In genomic region chr16:54361813-54362212, GRCh38 we compare ENCODE assay signal across 21 cellular contexts.
DNase-seq lines count a peak whose midpoint lies in the region; ATAC-seq and TF ChIP-seq lines count a peak whose summit lies in the region.
"Had no signal": no experiment of that assay in that cellular context is flagged by ENCODE, and none has a peak within 500 bp of the region (broad histone marks: within the 10 kb centered on the region; RNA-seq: fewer than 3 reads in every experiment).

No MANE protein-coding gene starts in this region.

- RAD21 ChIA-PET in HCT116 (lab: Charles Lee; ENCODE audit: low non-redundant PET in 1 of 2, low total read pairs in 2 of 2, uncharacterized antibody in 2 of 2, unreplicated experiment in 2 of 2), result no interaction called here

- TF ChIP-seq EP300 in sigmoid colon (IDR thresholded peaks at IDR 0.05), result no peak

- no peak overlapping the region for H3K4me3 ChIP-seq in A673 (ENCODE audit: low read depth, low read length, poor library complexity, severe bottlenecking)
- no peak overlapping the region for H3K4me3 ChIP-seq in HCT116 (replicated peaks in 1 of 2; ENCODE audit: low read depth in 1 of 2, low read length in 2 of 2)
- H3K4me3 ChIP-seq in WERI-Rb-1 (ENCODE audit: low read depth, low read length), result peak overlapping the region; percentile 28
- no peak overlapping the region for H3K4me3 ChIP-seq in tibial artery
- no peak overlapping the region for H3K4me3 ChIP-seq in sigmoid colon
- H3K4me3 ChIP-seq: thoracic aorta had no signal

- TF ChIP-seq CTCF in A673 (conservative IDR thresholded peaks at IDR 0.05; ENCODE audit: low read depth, low read length), result 0 out of 2 replicates have a peak, but pooled peaks have one; percentile 20
- peak in 2 of 3 experiments; percentile 19 to 25; a peak in 2 of 6 replicates for TF ChIP-seq CTCF in HCT116 (IDR thresholded peaks at IDR 0.05 in 2 of 3, conservative IDR thresholded peaks at IDR 0.05 in 1 of 3; ENCODE audit: borderline replicate concordance in 1 of 3, insufficient read depth in 1 of 3, low read depth in 2 of 3, low read length in 2 of 3)
- TF ChIP-seq CTCF in WERI-Rb-1 (IDR thresholded peaks at IDR 0.05; ENCODE audit: low read depth, low read length), result 0 out of 2 replicates have a peak, but pooled peaks have one; percentile 20
- TF ChIP-seq CTCF in tibial artery (IDR thresholded peaks at IDR 0.05), result no peak
- TF ChIP-seq CTCF in sigmoid colon (IDR thresholded peaks at IDR 0.05), result no peak

- DNase-seq in A673 (ENCODE audit: low spot score) (peak; percentile 10), HCT116 (ENCODE audit: low read depth, low spot score) (no peak), WERI-Rb-1 (no peak), iPS-NIHi11 (ENCODE audit: low spot score) (peak; percentile 55), tibial artery (no peak), sigmoid colon (no peak)
- DNase-seq in activated CD4-positive, alpha-beta memory T cell treated with anti-CD3 and anti-CD28 coated beads for 36 hours, result no peak
- DNase-seq: activated CD8-positive, alpha-beta T cell treated with anti-CD3 and anti-CD28 coated beads, Interleukin-2, amount 10 ng/mL, durations not matched to agents 7 days and 5 days; activated gamma-delta T cell treated with Interleukin-2 at 50 U/mL for 16 hours; CD8-positive, alpha-beta T cell; dermis blood vessel endothelial cell; IMR-90; NCI-H146; NCI-H748 treated with DMSO at 0.1 percent for 48 hours; stimulated activated CD4-positive, alpha-beta T cell treated with anti-CD3 and anti-CD28 coated beads, Interleukin-4, amount 100 ng/mL, for 24 hours; stimulated activated naive CD4-positive, alpha-beta T cell treated with Interleukin-2 at 50 U/mL for 16 hours; T1000 had no signal

- no peak overlapping the region for H3K27ac Mint-ChIP-seq in activated CD4-positive, alpha-beta memory T cell treated with anti-CD3 and anti-CD28 coated beads for 36 hours
- H3K27ac Mint-ChIP-seq: activated CD8-positive, alpha-beta T cell treated with anti-CD3 and anti-CD28 coated beads, Interleukin-2, amount 10 ng/mL, durations not matched to agents 7 days and 5 days; CD8-positive, alpha-beta T cell had no signal

- no peak overlapping the region for H3K4me2 ChIP-seq in HCT116 (ENCODE audit: low read length)

- 53 to 62% methylated on average over 7 of the region's 7 CpGs for WGBS in sigmoid colon, 2 donors

- H3K9ac ChIP-seq in HCT116 (ENCODE audit: low read length), result no peak overlapping the region

- TF ChIP-seq RAD21 in HCT116 (IDR thresholded peaks at IDR 0.05; ENCODE audit: low read depth), result no peak

- H3K4me1 ChIP-seq in A673 (ENCODE audit: insufficient read depth, low read length, poor library complexity, severe bottlenecking), result peaks cover 6% of the 10 kb centered on the region
- H3K4me1 ChIP-seq in HCT116 (ENCODE audit: control insufficient read depth in 1 of 2, insufficient read depth in 2 of 2, low read length in 2 of 2), result no peaks in the 10 kb centered on the region
- no peaks in the 10 kb centered on the region for H3K4me1 ChIP-seq in tibial artery
- no peaks in the 10 kb centered on the region for H3K4me1 ChIP-seq in sigmoid colon

- H3K9me3 ChIP-seq in A673 (ENCODE audit: low read depth, low read length, poor library complexity, severe bottlenecking) (no peaks in the 10 kb centered on the region), HCT116 (ENCODE audit: control insufficient read depth in 1 of 2, insufficient read depth in 1 of 2, low read depth in 1 of 2, low read length in 2 of 2) (no peaks in the 10 kb centered on the region), WERI-Rb-1 (ENCODE audit: severe bottlenecking) (no peaks in the 10 kb centered on the region), tibial artery (no peaks in the 10 kb centered on the region), sigmoid colon (no peaks in the 10 kb centered on the region)
- H3K9me3 ChIP-seq: neutrophil, thoracic aorta had no signal

- no peaks in the 10 kb centered on the region for H3K36me3 ChIP-seq in A673 (ENCODE audit: insufficient read depth, low read length, poor library complexity, severe bottlenecking)
- no peaks in the 10 kb centered on the region for H3K36me3 ChIP-seq in HCT116 (ENCODE audit: control insufficient read depth in 1 of 2, insufficient read depth in 2 of 2, low read length in 2 of 2)
- no peaks in the 10 kb centered on the region for H3K36me3 ChIP-seq in WERI-Rb-1
- no peaks in the 10 kb centered on the region for H3K36me3 ChIP-seq in tibial artery
- no peaks in the 10 kb centered on the region for H3K36me3 ChIP-seq in sigmoid colon
- H3K36me3 ChIP-seq: neutrophil, thoracic aorta had no signal

- no peak overlapping the region for H2AFZ ChIP-seq in HCT116 (ENCODE audit: low read depth, low read length, poor library complexity, severe bottlenecking)

- H3K27ac ChIP-seq in A673 (ENCODE audit: low read depth, low read length, poor library complexity, severe bottlenecking), result no peak overlapping the region
- H3K27ac ChIP-seq in HCT116 (ENCODE audit: low read depth, low read length), result no peak overlapping the region
- peak overlapping the region; percentile 64 for H3K27ac ChIP-seq in WERI-Rb-1
- H3K27ac ChIP-seq in tibial artery, result no peak overlapping the region
- H3K27ac ChIP-seq in sigmoid colon, result no peak overlapping the region
- H3K27ac ChIP-seq: neutrophil, thoracic aorta had no signal

- ATAC-seq in HCT116, result peak; percentile 67
- ATAC-seq in HG02571 (IDR thresholded peaks at IDR 0.05; ENCODE audit: unreplicated experiment), result no peak
- ATAC-seq: activated CD4-positive, CD25-positive, alpha-beta regulatory T cell treated with anti-CD3 and anti-CD28 coated beads, Interleukin-2, amount 50 U/mL, for 24 hours; activated CD8-positive, alpha-beta T cell treated with anti-CD3 and anti-CD28 coated beads, Interleukin-2, amount 10 ng/mL, durations not matched to agents 7 days and 5 days; CD8-positive, alpha-beta T cell had no signal

- no peaks in the 10 kb centered on the region for H3K4me1 Mint-ChIP-seq in activated CD4-positive, alpha-beta memory T cell treated with anti-CD3 and anti-CD28 coated beads for 36 hours (ENCODE audit: low read depth)

- POLR2A ChIA-PET in A673 (lab: Charles Lee; ENCODE audit: low non-redundant PET) (interaction anchor here (0.5 kb wide), 1 partner anchor 113 kb away, joined by 5 read pairs; no protein-coding TSS in a partner anchor), HCT116 (lab: Charles Lee) (interaction anchor here (1.1 kb wide), 1 partner anchor 466 kb away, joined by 3 read pairs; no protein-coding TSS in a partner anchor)
- POLR2A ChIA-PET in activated CD4-positive, alpha-beta memory T cell treated with anti-CD3 and anti-CD28 coated beads for 36 hours (lab: Charles Lee), result no interaction called here

- CTCF ChIA-PET in A673 (lab: Charles Lee) (no interaction called here), HCT116 (lab: Charles Lee) (no interaction called here)
- CTCF ChIA-PET in activated CD4-positive, alpha-beta memory T cell treated with anti-CD3 and anti-CD28 coated beads for 36 hours (lab: Charles Lee), result no interaction called here

- H3K36me3 Mint-ChIP-seq in activated CD4-positive, alpha-beta memory T cell treated with anti-CD3 and anti-CD28 coated beads for 36 hours, result peaks cover 2% of the 10 kb centered on the region
- H3K36me3 Mint-ChIP-seq: CD8-positive, alpha-beta T cell had no signal

- H3K27me3 Mint-ChIP-seq in activated CD4-positive, alpha-beta memory T cell treated with anti-CD3 and anti-CD28 coated beads for 36 hours, result peaks cover 30% of the 10 kb centered on the region

- H3K9me2 ChIP-seq in HCT116 (ENCODE audit: insufficient read depth), result no peaks in the 10 kb centered on the region

- BruUV-seq in A673 (replicated peaks; lab: Mats Ljungman, UMichigan) (no TSS peak), HCT116 (replicated peaks; lab: Mats Ljungman, UMichigan) (no TSS peak)

- H3K27me3 ChIP-seq in A673 (replicated peaks; ENCODE audit: insufficient read depth, low read depth, low read length, poor library complexity) (no peaks in the 10 kb centered on the region), HCT116 (ENCODE audit: insufficient read depth, low read length) (no peaks in the 10 kb centered on the region), WERI-Rb-1 (ENCODE audit: insufficient read depth, low read depth, severe bottlenecking) (no peaks in the 10 kb centered on the region), tibial artery (peaks cover 0 to 30% of the 10 kb centered on the region in 2 donors), sigmoid colon (peaks cover 8 to 74% (median 12%) of the 10 kb centered on the region in 3 donors)

- intact Hi-C loops in A673 (cut with micrococcal nuclease; ENCODE audit: unreplicated experiment) (no loop called here), HCT116 (cut with micrococcal nuclease) (no loop called here), tibial artery (cut with DNase I; ENCODE audit: low total_unique reads) (no loop called here), sigmoid colon (cut with DNase I) (no loop called here)
- intact Hi-C loops in activated CD4-positive, alpha-beta memory T cell treated with anti-CD3 and anti-CD28 coated beads for 36 hours (cut with micrococcal nuclease), result no loop called here

- H3K9me3 Mint-ChIP-seq in activated CD4-positive, alpha-beta memory T cell treated with anti-CD3 and anti-CD28 coated beads for 36 hours, result no peaks in the 10 kb centered on the region
- H3K9me3 Mint-ChIP-seq: CD8-positive, alpha-beta T cell had no signal

- H3K79me2 ChIP-seq in HCT116 (ENCODE audit: insufficient read depth, low read length), result no peaks in the 10 kb centered on the region

- no peaks in the 10 kb centered on the region for H4K20me1 ChIP-seq in HCT116 (ENCODE audit: insufficient read depth)

- TF ChIP-seq POLR2A in HCT116 (IDR thresholded peaks at IDR 0.05; ENCODE audit: borderline replicate concordance, extremely low read depth, insufficient read depth, insufficient read length) (no peak), sigmoid colon (IDR thresholded peaks at IDR 0.05) (no peak)

- no peak overlapping the region for H3K4me3 Mint-ChIP-seq in activated CD4-positive, alpha-beta memory T cell treated with anti-CD3 and anti-CD28 coated beads for 36 hours
- H3K4me3 Mint-ChIP-seq: activated CD8-positive, alpha-beta T cell treated with anti-CD3 and anti-CD28 coated beads, Interleukin-2, amount 10 ng/mL, durations not matched to agents 7 days and 5 days; CD8-positive, alpha-beta T cell had no signal

TF ChIP-seq in HCT116, 20 proteins besides CTCF, POLR2A, EP300 and RAD21:
- TF ChIP-seq JUND (IDR thresholded peaks at IDR 0.05), result no peak
- no peak for TF ChIP-seq MAX (IDR thresholded peaks at IDR 0.05)
TF ChIP-seq in HCT116: peak in this region for 0.

Comparison
In these comparisons a context has a peak if more than half of its experiments do, and no peak if none do; other contexts are left out.
1. DNase-seq: peak in A673 (single experiment) and iPS-NIHi11 (single experiment); none in HCT116 (single experiment), WERI-Rb-1 (single experiment), activated CD4-positive, alpha-beta memory T cell treated with anti-CD3 and anti-CD28 coated beads for 36 hours (single experiment), tibial artery (0 of 2) and sigmoid colon (single experiment).
2. CTCF ChIP-seq: peak in A673 (single experiment), HCT116 (2 of 3) and WERI-Rb-1 (single experiment); none in tibial artery (0 of 2) and sigmoid colon (0 of 4).